Comparison of ENCODE assay signal across 8 cellular contexts in the genomic region with DNA sequence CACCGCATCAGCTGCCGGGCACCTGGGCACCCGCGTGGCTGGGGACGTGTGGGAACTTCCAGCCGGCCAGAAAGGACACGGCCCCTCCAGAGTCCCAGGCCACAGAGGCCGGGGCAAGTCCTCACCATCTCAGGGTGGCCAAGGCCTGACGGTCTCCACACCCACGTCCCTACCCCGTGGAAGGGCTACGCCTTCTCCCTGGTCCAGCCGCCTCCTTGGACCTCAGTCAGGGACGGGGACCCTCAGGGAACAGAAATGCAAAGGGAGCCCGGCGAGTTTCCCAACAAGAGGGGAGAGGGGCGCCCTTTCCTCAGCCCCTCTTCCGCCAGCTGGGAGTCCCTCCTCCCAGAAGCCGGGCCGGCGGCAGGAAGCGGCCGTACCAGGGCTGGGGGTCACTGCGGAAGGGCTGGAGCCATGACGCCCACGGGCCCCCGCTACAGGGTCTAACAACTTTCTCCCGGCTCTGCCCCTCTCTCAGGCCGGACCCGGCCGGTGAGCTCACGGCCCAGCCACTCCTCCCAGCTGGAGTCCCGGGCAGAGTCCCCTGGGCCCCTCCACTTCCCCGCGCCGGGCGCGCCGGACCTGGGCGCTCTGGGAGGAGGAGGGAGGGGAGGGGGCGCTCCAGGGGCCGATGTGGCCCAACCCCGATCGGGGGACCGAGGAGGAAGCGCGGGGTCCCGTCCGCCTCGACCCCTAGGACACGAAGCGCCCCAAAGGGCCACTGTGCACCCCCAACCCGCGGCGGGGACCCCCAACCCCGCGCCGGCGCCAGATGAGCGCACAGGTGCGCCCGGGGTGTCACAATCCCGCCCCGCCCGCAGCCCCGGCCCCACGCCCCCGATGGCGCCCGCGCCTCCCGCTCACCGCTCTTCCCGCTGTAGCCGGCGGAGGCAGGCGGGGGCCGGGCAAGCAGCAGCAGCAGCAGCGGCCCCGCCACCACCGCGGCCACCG. TPM values are rescaled to one million over a fixed set of nuclear protein-coding genes. Genes with fewer than 3 reads are reported as not detected.
A peak's percentile ranks its signal among the peaks of the same experiment; 100 is the strongest.
DNase-seq lines count a peak whose midpoint lies in the region; ATAC-seq and TF ChIP-seq lines count a peak whose summit lies in the region.

No MANE protein-coding gene starts in this region.

- H3K4me3 ChIP-seq in AG04450 (ENCODE audit: low read depth, low read length) (peak overlapping the region; percentile 75), right atrium auricular region (peak overlapping the region; percentile 95 to 97), gastrocnemius medialis (peak overlapping the region; percentile 70 to 78 (median 72))

- H3K4me1 ChIP-seq in right atrium auricular region (peaks cover 0 to 50% of the 10 kb centered on the region in 2 donors), gastrocnemius medialis (peaks cover 28 to 36% of the 10 kb centered on the region in 2 donors)

- DNase-seq in AG04450 (ENCODE audit: low read depth, low spot score) (no peak), right atrium auricular region (ENCODE audit: low spot score) (no peak), gastrocnemius medialis (no peak), NCI-H526 treated with DMSO at 0.1 percent for 48 hours (lab: John Stamatoyannopoulos, UW) (no peak), NOMO-1 (lab: John Stamatoyannopoulos, UW; ENCODE audit: unreplicated experiment in 2 of 2) (no peak)
- DNase-seq in activated naive CD4-positive, alpha-beta T cell treated with anti-CD3 and anti-CD28 coated beads for 36 hours, result no peak

- H3K27me3 Mint-ChIP-seq in activated naive CD4-positive, alpha-beta T cell treated with anti-CD3 and anti-CD28 coated beads for 36 hours (ENCODE audit: low read depth), result no peaks in the 10 kb centered on the region

- TF ChIP-seq CTCF in AG04450 (IDR thresholded peaks at IDR 0.05; ENCODE audit: low read depth, low read length) (no peak), right atrium auricular region (IDR thresholded peaks at IDR 0.05) (no peak), gastrocnemius medialis (IDR thresholded peaks at IDR 0.05 in 4 of 5, conservative IDR thresholded peaks at IDR 0.05 in 1 of 5) (no peak)

- POLR2A ChIA-PET in AG04450 (lab: Yijun Ruan, JAX), result interaction anchor here (0.6 to 1.7 kb wide), 2 partner anchors 10 to 14 kb away, joined by 3 to 7 read pairs; a partner anchor contains a TSS

- H3K27ac ChIP-seq in AG04450 (ENCODE audit: low read depth, low read length) (no peak overlapping the region), right atrium auricular region (peak overlapping the region; percentile 69 to 75), gastrocnemius medialis (peak overlapping the region; percentile 58 to 76 (median 69))

- peak; percentile 7 for ATAC-seq in GM18519 (IDR thresholded peaks at IDR 0.05; ENCODE audit: low FRiP score, unreplicated experiment)
- ATAC-seq in HG03460 (IDR thresholded peaks at IDR 0.05; ENCODE audit: unreplicated experiment), result peak; percentile 16
- ATAC-seq in gastrocnemius medialis, result peak; percentile 63 to 64

- H3K36me3 ChIP-seq in right atrium auricular region (peaks cover 14% of the 10 kb centered on the region), gastrocnemius medialis (peaks cover 0 to 12% of the 10 kb centered on the region in 2 donors)

- H3K9me3 Mint-ChIP-seq in activated naive CD4-positive, alpha-beta T cell treated with anti-CD3 and anti-CD28 coated beads for 36 hours, result no peaks in the 10 kb centered on the region

- H3K36me3 Mint-ChIP-seq in activated naive CD4-positive, alpha-beta T cell treated with anti-CD3 and anti-CD28 coated beads for 36 hours (ENCODE audit: low read depth), result no peaks in the 10 kb centered on the region

- H3K9me3 ChIP-seq in AG04450 (ENCODE audit: control insufficient read depth, insufficient read depth, low read length) (no peaks in the 10 kb centered on the region; the same call in 1 of the 2 replicates), right atrium auricular region (no peaks in the 10 kb centered on the region), gastrocnemius medialis (no peaks in the 10 kb centered on the region)

- H3K4me1 Mint-ChIP-seq in activated naive CD4-positive, alpha-beta T cell treated with anti-CD3 and anti-CD28 coated beads for 36 hours (ENCODE audit: low read depth), result peaks cover 25% of the 10 kb centered on the region

- TF ChIP-seq POLR2A in gastrocnemius medialis (IDR thresholded peaks at IDR 0.05), result no peak

- intact Hi-C loops in activated naive CD4-positive, alpha-beta T cell treated with anti-CD3 and anti-CD28 coated beads for 36 hours (cut with micrococcal nuclease), result loop anchor here (1.0 to 5.0 kb wide), 2 partner anchors 11 to 206 kb away; a partner anchor contains a TSS
- intact Hi-C loops in gastrocnemius medialis (cut with DNase I; ENCODE audit: low total_unique reads), result no loop called here

- no peak overlapping the region for H3K27ac Mint-ChIP-seq in activated naive CD4-positive, alpha-beta T cell treated with anti-CD3 and anti-CD28 coated beads for 36 hours

- peak overlapping the region; percentile 74 for H3K4me3 Mint-ChIP-seq in activated naive CD4-positive, alpha-beta T cell treated with anti-CD3 and anti-CD28 coated beads for 36 hours

- CTCF ChIA-PET in AG04450 (lab: Charles Lee), result no interaction called here
- CTCF ChIA-PET in activated naive CD4-positive, alpha-beta T cell treated with anti-CD3 and anti-CD28 coated beads for 36 hours (lab: Charles Lee), result interaction anchor here (2.0 kb wide), 1 partner anchor 10 kb away, joined by 5 read pairs; a partner anchor contains a TSS

- in situ Hi-C loops in gastrocnemius medialis (cut with MboI; ENCODE audit: low sequenced_read_pairs in 4 of 4), result no loop called here

- H3K27me3 ChIP-seq in AG04450 (ENCODE audit: control insufficient read depth, insufficient read depth, low read length) (no peaks in the 10 kb centered on the region), right atrium auricular region (no peaks in the 10 kb centered on the region), gastrocnemius medialis (no peaks in the 10 kb centered on the region)

RNA-seq across cellular contexts. Expression of a gene that starts 0.7 kb away (rescaled TPM):
- 40.8 and 68.0 TPM in 2 replicates for polyA plus RNA-seq in AG04450 (2011; rRNA removed)
- 56.0 and 96.7 TPM in 2 replicates for polyA minus RNA-seq in AG04450 (2011; rRNA and poly(A)+ RNA removed)
- 10 to 100 TPM; 19.9 to 20.9 TPM for total RNA-seq in activated naive CD4-positive, alpha-beta T cell treated with anti-CD3 and anti-CD28 coated beads for 36 hours
- total RNA-seq in right atrium auricular region, result 10 to 100 TPM; 34.0 to 41.1 TPM
- total RNA-seq in gastrocnemius medialis, result 10 to 100 TPM; 31.5 to 63.3 (median 50.8) TPM

RNA-seq across cellular contexts. Expression of a gene that starts 10.8 kb away (rescaled TPM):
- polyA plus RNA-seq in AG04450 (2011; rRNA removed), result 144 and 157 TPM in 2 replicates
- polyA minus RNA-seq in AG04450 (2011; rRNA and poly(A)+ RNA removed), result 32.7 and 46.2 TPM in 2 replicates
- total RNA-seq in activated naive CD4-positive, alpha-beta T cell treated with anti-CD3 and anti-CD28 coated beads for 36 hours, result 10 to 100 TPM; 68.3 to 74.0 TPM
- 10 to 100 TPM; 89.0 to 90.3 TPM for total RNA-seq in right atrium auricular region
- 100 to 1,000 TPM in 1 of 4 donors, 10 to 100 TPM in 3; 72.8 to 122 (median 87.4) TPM for total RNA-seq in gastrocnemius medialis

RNA-seq across cellular contexts. Expression of a gene that starts 15.9 kb away (rescaled TPM):
- 156 and 198 TPM in 2 replicates for polyA plus RNA-seq in AG04450 (2011; rRNA removed)
- 79.2 and 129 TPM in 2 replicates for polyA minus RNA-seq in AG04450 (2011; rRNA and poly(A)+ RNA removed)
- total RNA-seq in activated naive CD4-positive, alpha-beta T cell treated with anti-CD3 and anti-CD28 coated beads for 36 hours, result 10 to 100 TPM; 86.7 to 87.0 TPM
- total RNA-seq in right atrium auricular region (10 to 100 TPM; 45.4 to 45.8 TPM), gastrocnemius medialis (10 to 100 TPM; 11.6 to 19.3 (median 16.3) TPM)

RNA-seq across cellular contexts. Expression of a gene that starts 20.6 kb away (rescaled TPM):
- 11.6 and 16.0 TPM in 2 replicates for polyA plus RNA-seq in AG04450 (2011; rRNA removed)
- 7.1 and 10.6 TPM in 2 replicates for polyA minus RNA-seq in AG04450 (2011; rRNA and poly(A)+ RNA removed)
- total RNA-seq in activated naive CD4-positive, alpha-beta T cell treated with anti-CD3 and anti-CD28 coated beads for 36 hours, result 1 to 10 TPM; 8.9 to 9.6 TPM
- total RNA-seq in right atrium auricular region, result 10 to 100 TPM; 10.6 to 18.7 TPM
- total RNA-seq in gastrocnemius medialis, result 10 to 100 TPM; 17.0 to 23.3 (median 18.8) TPM

RNA-seq across cellular contexts. Expression of a gene that starts 28.6 kb away (rescaled TPM):
- 3.5 and 4.7 TPM in 2 replicates for polyA plus RNA-seq in AG04450 (2011; rRNA removed)
- polyA minus RNA-seq in AG04450 (2011; rRNA and poly(A)+ RNA removed), result 3.9 and 4.3 TPM in 2 replicates
- 10 to 100 TPM; 17.5 to 17.9 TPM for total RNA-seq in activated naive CD4-positive, alpha-beta T cell treated with anti-CD3 and anti-CD28 coated beads for 36 hours
- total RNA-seq in right atrium auricular region (10 to 100 TPM; 12.9 to 19.4 TPM), gastrocnemius medialis (10 to 100 TPM; 27.1 to 41.9 (median 32.7) TPM)

Comparison
In these comparisons a context has a peak if more than half of its experiments do, and no peak if none do; other contexts are left out.
1. ATAC-seq: peak in every context shown above with its lines; median percentile 64 in gastrocnemius medialis; 16 in HG03460; 7 in GM18519.